Comparison of ENCODE assay signal across 8 cellular contexts in genomic region chr10:118870467-118871243, GRCh38.
A peak's percentile ranks its signal among the peaks of the same experiment; 100 is the strongest.
DNase-seq lines count a peak whose midpoint lies in the region; ATAC-seq, FAIRE-seq and TF ChIP-seq lines count a peak whose summit lies in the region.

No MANE protein-coding gene starts in this region.

- H3K27ac ChIP-seq in upper lobe of left lung, result peak overlapping the region in 3 of 4 donors; percentile 24 to 37 (median 32)
- H3K27ac ChIP-seq in small intestine (ENCODE audit: low read depth in 1 of 2, low read length in 1 of 2), result no peak overlapping the region

- no peak for TF ChIP-seq EP300 in upper lobe of left lung (IDR thresholded peaks at IDR 0.05)

- H3K4me3 ChIP-seq in upper lobe of left lung (no peak overlapping the region), small intestine (ENCODE audit: low read depth in 1 of 2, low read length in 2 of 2) (no peak overlapping the region)

- no peak for TF ChIP-seq CTCF in upper lobe of left lung (IDR thresholded peaks at IDR 0.05)

- 36 to 43% methylated on average over 4 of the region's 4 CpGs for WGBS in upper lobe of left lung, 2 donors
- WGBS in small intestine, 3 donors, result 35 to 46% (median 42%) methylated on average over 4 of the region's 4 CpGs

- H3K27me3 ChIP-seq in upper lobe of left lung, result no peaks in the 10 kb centered on the region
- H3K27me3 ChIP-seq in small intestine (ENCODE audit: control insufficient read depth in 2 of 2, insufficient read depth in 2 of 2, low read length in 2 of 2), result no peaks in the 10 kb centered on the region

- TF ChIP-seq POLR2A in upper lobe of left lung (IDR thresholded peaks at IDR 0.05), result no peak

- DNase-seq in NCI-H2227 (lab: John Stamatoyannopoulos, UW; ENCODE audit: unreplicated experiment) (peak; percentile 9), NCI-H2227 treated with DMSO at 0.1 percent for 48 hours (lab: John Stamatoyannopoulos, UW) (no peak), amygdala (lab: John Stamatoyannopoulos, UW) (peak in 30 of 56 donors; percentile 4 to 79 (median 20)), inferior parietal cortex (ENCODE audit: extremely low spot score) (peak; percentile 43), upper lobe of left lung (peak in 1 of 2 donors; percentile 38), small intestine (no peak)

- no peak for FAIRE-seq in small intestine (lab: Jason Lieb, UNC)

- H3K9me3 ChIP-seq in upper lobe of left lung (no peaks in the 10 kb centered on the region), small intestine (ENCODE audit: control insufficient read depth, low read depth) (no peaks in the 10 kb centered on the region)

- no peaks in the 10 kb centered on the region for H3K36me3 ChIP-seq in upper lobe of left lung
- H3K36me3 ChIP-seq in small intestine (ENCODE audit: control insufficient read depth in 2 of 2, insufficient read depth in 2 of 2, low read length in 2 of 2), result no peaks in the 10 kb centered on the region

- peaks cover 15 to 26% (median 17%) of the 10 kb centered on the region in 4 donors for H3K4me1 ChIP-seq in upper lobe of left lung
- H3K4me1 ChIP-seq in small intestine (ENCODE audit: control insufficient read depth in 2 of 2, insufficient read depth in 1 of 2, low read depth in 1 of 2, low read length in 1 of 2), result no peaks in the 10 kb centered on the region

- ATAC-seq in upper lobe of left lung (ENCODE audit: low FRiP score in 2 of 2) (peak; percentile 52 to 79), GM18861 (IDR thresholded peaks at IDR 0.05; ENCODE audit: unreplicated experiment) (no peak), GM21576 (IDR thresholded peaks at IDR 0.05; ENCODE audit: unreplicated experiment) (no peak)

Comparison
In these comparisons a context has a peak if more than half of its experiments do, and no peak if none do; other contexts are left out.
1. DNase-seq: peak in NCI-H2227 (single experiment), amygdala (30 of 56) and inferior parietal cortex (single experiment); none in NCI-H2227 treated with DMSO at 0.1 percent for 48 hours (single experiment) and small intestine (single experiment).
2. ATAC-seq: peak in upper lobe of left lung (2 of 2); none in GM18861 (single experiment) and GM21576 (single experiment).
3. H3K27ac ChIP-seq: peak in upper lobe of left lung (3 of 4); none in small intestine (0 of 2).